ENCODE assay signal across 1 cellular context in the genomic region with DNA sequence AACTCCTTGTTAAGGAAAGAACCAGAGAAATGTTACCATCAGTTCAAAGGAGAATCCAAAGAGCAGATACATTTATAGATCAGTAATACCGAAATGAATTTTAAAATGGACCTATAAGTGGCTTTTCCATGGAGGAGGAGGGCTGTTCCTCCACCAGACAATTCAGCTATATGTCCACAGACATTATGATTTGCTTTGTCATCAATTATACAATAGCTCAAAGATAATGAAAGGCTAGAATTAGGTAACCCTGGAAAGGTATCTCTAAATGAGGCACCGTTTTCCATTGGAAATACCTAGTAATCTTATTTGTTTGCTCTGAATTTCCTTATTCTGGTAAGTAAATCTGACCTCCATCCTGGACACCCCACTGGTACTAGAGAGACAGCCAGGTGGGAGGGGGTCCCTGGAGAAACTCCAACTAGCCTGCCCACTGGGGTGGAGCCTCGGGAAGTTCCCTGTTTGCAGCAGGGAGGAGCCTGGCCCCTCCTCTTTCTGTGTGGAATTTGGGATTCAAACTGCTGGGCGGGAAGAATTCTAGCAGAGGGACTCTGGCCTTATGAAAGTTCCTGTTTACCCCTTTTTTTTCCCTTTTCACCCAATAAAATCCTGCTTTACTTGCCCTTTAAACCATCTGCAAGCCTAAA.
TF ChIP-seq lines count a peak whose summit lies in the region.

No MANE protein-coding gene starts in this region.

TF ChIP-seq in IMR-90, 13 proteins besides CTCF, POLR2A, EP300 and RAD21:
- TF ChIP-seq MAFK (IDR thresholded peaks at IDR 0.05; ENCODE audit: low read depth, low read length) (peak; percentile 71), MXI1 (IDR thresholded peaks at IDR 0.05; ENCODE audit: borderline replicate concordance, low read depth, low read length) (no peak)
